ENCODE assay signal across 8 cellular contexts in genomic region chr15:89654311-89654761, GRCh38. TPM values are rescaled to one million over a fixed set of nuclear protein-coding genes. Genes with fewer than 3 reads are reported as not detected.
DNase-seq lines count a peak whose midpoint lies in the region; ATAC-seq and TF ChIP-seq lines count a peak whose summit lies in the region.

No MANE protein-coding gene starts in this region.

- H3K4me2 ChIP-seq in SK-N-SH = peak overlapping the region; percentile 96

- H3K36me3 ChIP-seq in ES-I3 (ENCODE audit: insufficient read depth, low read length) = no peaks in the 10 kb centered on the region; the same call in 1 of the 2 replicates
- H3K36me3 ChIP-seq in SK-N-SH (replicated peaks in 1 of 2; ENCODE audit: control insufficient read depth in 1 of 2, insufficient read depth in 2 of 2, low read length in 1 of 2) = peaks cover 0 to 6% of the 10 kb centered on the region in 2 experiments

- in situ Hi-C loops in ACHN (cut with HindIII; ENCODE audit: low pct_ligation_motif_present, low pct_unique_long_range_greater_than_20kb, low sequenced_read_pairs) = no loop called here

- H4K20me1 ChIP-seq in SK-N-SH (ENCODE audit: insufficient read depth) = no peaks in the 10 kb centered on the region

- no peak for DNase-seq in SK-N-SH
- peak; percentile 38 for DNase-seq in fibroblast of pulmonary artery (ENCODE audit: low read depth)
- DNase-seq in sciatic nerve (ENCODE audit: low spot score) = peak; percentile 47
- DNase-seq in retina = no peak
- DNase-seq in ACHN = no peak

- no peak for TF ChIP-seq EP300 in SK-N-SH (IDR thresholded peaks at IDR 0.05; ENCODE audit: borderline replicate concordance in 1 of 2, low read depth in 1 of 2, low read length in 1 of 2)

- H3K27me3 ChIP-seq in SK-N-SH (ENCODE audit: insufficient read depth) = no peaks in the 10 kb centered on the region

- peak overlapping the region; percentile 74 to 90 for H3K4me3 ChIP-seq in SK-N-SH (ENCODE audit: low read depth in 2 of 2, low read length in 1 of 2)
- peak overlapping the region; percentile 68 for H3K4me3 ChIP-seq in fibroblast of pulmonary artery (replicated peaks; ENCODE audit: low read depth, low read length)

- H2AFZ ChIP-seq in SK-N-SH (ENCODE audit: low read depth) = peak overlapping the region; percentile 35; the same call in 1 of the 2 replicates

- peak overlapping the region; percentile 92 for H3K9ac ChIP-seq in ES-I3 (ENCODE audit: low read depth, low read length)
- peak overlapping the region; percentile 85 for H3K9ac ChIP-seq in SK-N-SH

- H3K9me2 ChIP-seq in SK-N-SH = no peaks in the 10 kb centered on the region

- TF ChIP-seq CTCF in SK-N-SH (IDR thresholded peaks at IDR 0.05) (no peak), fibroblast of pulmonary artery (IDR thresholded peaks at IDR 0.05; ENCODE audit: low read length, missing control alignments) (no peak)

- 50% methylated on average over 13 of the region's 13 CpGs for WGBS in SK-N-SH (ENCODE audit: low lambda C conversion rate)

- POLR2A ChIA-PET in SK-N-SH (lab: Yijun Ruan, JAX) = interaction anchor here (1.1 to 1.2 kb wide), 2 partner anchors 12 to 240 kb away, joined by 3 to 4 read pairs; partner anchors contain the start of gene AP3S2

- H3F3A ChIP-seq in SK-N-SH (replicated peaks; ENCODE audit: insufficient read depth) = peaks cover 20% of the 10 kb centered on the region

- H3K79me2 ChIP-seq in SK-N-SH (ENCODE audit: insufficient read depth) = peaks cover 39% of the 10 kb centered on the region

- H3K9me3 ChIP-seq in ES-I3 (ENCODE audit: control insufficient read depth, insufficient read depth, low read length) = no peaks in the 10 kb centered on the region
- no peaks in the 10 kb centered on the region for H3K9me3 ChIP-seq in SK-N-SH

- CTCF ChIA-PET in SK-N-SH (lab: Yijun Ruan, JAX) = interaction anchor here (0.6 to 1.6 kb wide), 4 partner anchors 8 to 86 kb away, joined by 3 to 7 read pairs (median 4); no protein-coding TSS in a partner anchor

- no peak for TF ChIP-seq RAD21 in SK-N-SH (IDR thresholded peaks at IDR 0.05; ENCODE audit: low read length)

- intact Hi-C loops in sciatic nerve (cut with DNase I) = no loop called here

- ATAC-seq in sciatic nerve (peak; percentile 35), GM21515 (IDR thresholded peaks at IDR 0.05; ENCODE audit: unreplicated experiment) (no peak), HG02938 (IDR thresholded peaks at IDR 0.05; ENCODE audit: unreplicated experiment) (no peak)

- peak overlapping the region in 1 of 2 experiments; percentile 28; a peak in 1 of 4 replicates for H3K27ac ChIP-seq in SK-N-SH (ENCODE audit: low read depth in 2 of 2, low read length in 1 of 2)

- H3K4me1 ChIP-seq in ES-I3 (ENCODE audit: insufficient read depth, low read length) (no peaks in the 10 kb centered on the region), SK-N-SH (ENCODE audit: control insufficient read depth in 1 of 2, insufficient read depth in 2 of 2, low read depth in 1 of 2, low read length in 1 of 2) (peaks cover 0 to 6% of the 10 kb centered on the region in 2 experiments; a peak in 2 of 4 replicates)

TF ChIP-seq in SK-N-SH, 30 proteins besides CTCF, POLR2A, EP300 and RAD21:
- no peak for TF ChIP-seq NRF1 (IDR thresholded peaks at IDR 0.05; ENCODE audit: low read depth, low read length)
- TF ChIP-seq RFX5 (IDR thresholded peaks at IDR 0.05; ENCODE audit: low read length) = no peak
- no peak for TF ChIP-seq TAF1 (IDR thresholded peaks at IDR 0.05; ENCODE audit: borderline replicate concordance, low read depth, low read length)
- TF ChIP-seq CHD2 (IDR thresholded peaks at IDR 0.05; ENCODE audit: low read length, partially characterized antibody) = no peak

RNA-seq across cellular contexts. Expression of gene KIF7, which starts 0.9 kb away (rescaled TPM):
- 11.2 and 12.0 TPM in 2 replicates for polyA plus RNA-seq in SK-N-SH (2012; rRNA removed)
- polyA plus RNA-seq in SK-N-SH (2012; cell fraction: cytosol; rRNA removed) = 5.8 and 7.6 TPM in 2 replicates
- 26.1 and 33.6 TPM in 2 replicates for polyA plus RNA-seq in SK-N-SH (2012; cell fraction: nucleus; rRNA removed)
- 9.2 TPM for total RNA-seq in sciatic nerve

RNA-seq across cellular contexts. Expression of gene PLIN1, which starts 24.8 kb away (rescaled TPM):
- 0.08 TPM in 2 replicates for polyA plus RNA-seq in SK-N-SH (2012; rRNA removed)
- 0.09 and 0.10 TPM in 2 replicates for polyA plus RNA-seq in SK-N-SH (2012; cell fraction: cytosol; rRNA removed)
- 0.39 and 0.40 TPM in 2 replicates for polyA plus RNA-seq in SK-N-SH (2012; cell fraction: nucleus; rRNA removed)
- total RNA-seq in sciatic nerve = 57.4 TPM

RNA-seq across cellular contexts. Expression of gene PEX11A, which starts 36.2 kb away (rescaled TPM):
- 6.1 and 7.0 TPM in 2 replicates for polyA plus RNA-seq in SK-N-SH (2012; rRNA removed)
- 5.9 and 6.6 TPM in 2 replicates for polyA plus RNA-seq in SK-N-SH (2012; cell fraction: cytosol; rRNA removed)
- 3.5 and 5.1 TPM in 2 replicates for polyA plus RNA-seq in SK-N-SH (2012; cell fraction: nucleus; rRNA removed)
- 6.2 TPM for total RNA-seq in sciatic nerve

RNA-seq across cellular contexts. Expression of gene WDR93, which starts 36.3 kb away (rescaled TPM):
- 0.35 and 0.57 TPM in 2 replicates for polyA plus RNA-seq in SK-N-SH (2012; rRNA removed)
- 0.28 and 0.30 TPM in 2 replicates for polyA plus RNA-seq in SK-N-SH (2012; cell fraction: cytosol; rRNA removed)
- 0.25 and 0.49 TPM in 2 replicates for polyA plus RNA-seq in SK-N-SH (2012; cell fraction: nucleus; rRNA removed)
- total RNA-seq in sciatic nerve = not detected

Comparison
In these comparisons a context has a peak if more than half of its experiments do, and no peak if none do; other contexts are left out.
1. DNase-seq: peak in fibroblast of pulmonary artery (single experiment) and sciatic nerve (single experiment); none in SK-N-SH (single experiment), retina (single experiment) and ACHN (single experiment).